ENCODE assay signal across 9 cellular contexts in genomic region chr2:189763908-189764661, GRCh38. TPM values are rescaled to one million over a fixed set of nuclear protein-coding genes. Genes with fewer than 3 reads are reported as not detected.
DNase-seq lines count a peak whose midpoint lies in the region; ATAC-seq, FAIRE-seq and TF ChIP-seq lines count a peak whose summit lies in the region.
"Had no signal": no experiment of that assay in that cellular context is flagged by ENCODE, and none has a peak within 500 bp of the region (broad histone marks: within the 10 kb centered on the region; RNA-seq: fewer than 3 reads in every experiment).

No MANE protein-coding gene starts in this region.

- TF ChIP-seq POLR2A in A549 (IDR thresholded peaks at IDR 0.05; ENCODE audit: low read length) = no peak

- FAIRE-seq in A549 (lab: Jason Lieb, UNC) = no peak

- no peaks in the 10 kb centered on the region for H3K9me3 ChIP-seq in A549
- H3K9me3 ChIP-seq in SJCRH30 (replicated peaks) = no peaks in the 10 kb centered on the region

- CTCF ChIA-PET in A549 (lab: Yijun Ruan, JAX) = interaction anchor here (0.6 to 6.5 kb wide), 11 partner anchors 8 to 549 kb away, joined by 3 to 40 read pairs (median 6); partner anchors contain the start of genes ORMDL1 and PMS1

- POLR2A ChIA-PET in A549 (lab: Yijun Ruan, JAX) = interaction anchor here (0.6 to 1.4 kb wide), 3 partner anchors 103 to 555 kb away, joined by 3 to 4 read pairs (median 3); partner anchors contain the start of genes ASNSD1, HIBCH and SLC40A1

- WGBS in A549 (ENCODE audit: missing lambda C conversion rate) = 93% methylated on average over 4 of the region's 4 CpGs

- H3K36me3 ChIP-seq in SJCRH30 = peaks cover 27% of the 10 kb centered on the region

- ATAC-seq in A549 (no peak), HG03469 (IDR thresholded peaks at IDR 0.05; ENCODE audit: unreplicated experiment) (no peak), GM18502 (IDR thresholded peaks at IDR 0.05; ENCODE audit: poor library complexity, unreplicated experiment) (no peak)
- ATAC-seq: esophagus mucosa had no signal

- peak; percentile 20 to 33; a peak in 2 of 5 replicates for TF ChIP-seq RAD21 in A549 (conservative IDR thresholded peaks at IDR 0.05 in 1 of 2, IDR thresholded peaks at IDR 0.05 in 1 of 2)

- TF ChIP-seq EP300 in A549 (IDR thresholded peaks at IDR 0.05) = no peak

- DNase-seq in A549 (ENCODE audit: low read depth in 1 of 2, low spot score in 1 of 2) (peak in 1 of 2 experiments; percentile 10), SJCRH30 (peak in 1 of 2 experiments; percentile 66), fibroblast of the aortic adventitia (ENCODE audit: low read depth) (peak; percentile 37), AG08395 (ENCODE audit: low spot score) (no peak), NCI-H2029 treated with DMSO at 0.1 percent for 48 hours (lab: John Stamatoyannopoulos, UW) (no peak)

- peak overlapping the region; percentile 90 for H3K4me2 ChIP-seq in A549

- peak overlapping the region; percentile 95; the same call in 1 of the 3 replicates for H3K4me3 ChIP-seq in A549
- H3K4me3 ChIP-seq in GM08714 (ENCODE audit: low read length) = peak overlapping the region; percentile 98; the same call in 1 of the 2 replicates
- peak overlapping the region; percentile 92 for H3K4me3 ChIP-seq in SJCRH30
- no peak overlapping the region for H3K4me3 ChIP-seq in fibroblast of the aortic adventitia (ENCODE audit: low read depth, low read length)

- H3K27me3 ChIP-seq in SJCRH30 = no peaks in the 10 kb centered on the region

- TF ChIP-seq CTCF in A549 (IDR thresholded peaks at IDR 0.05) = peak; percentile 14; the same call in 1 of the 3 replicates
- no peak for TF ChIP-seq CTCF in fibroblast of the aortic adventitia (IDR thresholded peaks at IDR 0.05; ENCODE audit: insufficient read depth, low read length)

- H3K27ac ChIP-seq in A549 = peak overlapping the region in 1 of 2 experiments; percentile 94; a peak in 3 of 6 replicates
- no peak overlapping the region for H3K27ac ChIP-seq in SJCRH30

- H3K4me1 ChIP-seq in A549 = peaks cover 13% of the 10 kb centered on the region
- peaks cover 13% of the 10 kb centered on the region for H3K4me1 ChIP-seq in SJCRH30

TF ChIP-seq in A549, 52 proteins besides CTCF, POLR2A, EP300 and RAD21:
- TF ChIP-seq CBX2 (IDR thresholded peaks at IDR 0.05; ENCODE audit: borderline replicate concordance, low read depth) (no peak), RCOR1 (IDR thresholded peaks at IDR 0.05; ENCODE audit: low read depth, low read length) (no peak), CEBPB (IDR thresholded peaks at IDR 0.05) (no peak), FOSB (CRISPR knock-in tag; IDR thresholded peaks at IDR 0.05) (no peak), POLR2AphosphoS2 (conservative IDR thresholded peaks at IDR 0.05; ENCODE audit: low read length) (no peak), RFX5 (IDR thresholded peaks at IDR 0.05) (no peak), BCL3 (IDR thresholded peaks at IDR 0.05) (no peak), JUN (IDR thresholded peaks at IDR 0.05) (no peak), NPAS2 (CRISPR knock-in tag; IDR thresholded peaks at IDR 0.05; ENCODE audit: borderline replicate concordance) (no peak)

RNA-seq across cellular contexts. Expression of gene OSGEPL1, which starts 1.5 kb away (rescaled TPM):
- polyA plus RNA-seq in A549 (2011; rRNA removed) (13.3 and 14.4 TPM in 2 replicates), A549 (2017; fragmentation: RNase III; extraction: RNeasy Plus Mini Kit Qiagen cat#74134 plus additional on column Dnase treatment) (8.2 to 9.0 TPM (median 8.6 TPM) in 3 replicates)
- polyA plus RNA-seq in A549 (2012; cell fraction: cytosol; rRNA removed) = 3.9 and 4.4 TPM in 2 replicates
- polyA plus RNA-seq in A549 (2012; cell fraction: nucleus; rRNA removed) = 2.7 and 4.0 TPM in 2 replicates
- polyA minus RNA-seq in A549 (2011; rRNA and poly(A)+ RNA removed) = 10.3 and 11.1 TPM in 2 replicates
- 53.3 and 56.1 TPM in 2 replicates for total RNA-seq in SJCRH30 (2014; rRNA removed; shearing (Covaris generic))
- total RNA-seq in fibroblast of the aortic adventitia (ENCODE audit: low replicate concordance) = 3.3 and 14.3 TPM in 2 replicates

RNA-seq across cellular contexts. Expression of gene ORMDL1, which starts 20.1 kb away (rescaled TPM):
- polyA plus RNA-seq in A549 (2011; rRNA removed) (100 and 106 TPM in 2 replicates), A549 (2017; fragmentation: RNase III; extraction: RNeasy Plus Mini Kit Qiagen cat#74134 plus additional on column Dnase treatment) (50.3 to 53.1 TPM (median 51.5 TPM) in 3 replicates)
- polyA plus RNA-seq in A549 (2012; cell fraction: cytosol; rRNA removed) = 26.2 and 28.7 TPM in 2 replicates
- polyA plus RNA-seq in A549 (2012; cell fraction: nucleus; rRNA removed) = 35.2 and 53.2 TPM in 2 replicates
- 17.7 and 19.8 TPM in 2 replicates for polyA minus RNA-seq in A549 (2011; rRNA and poly(A)+ RNA removed)
- 238 and 287 TPM in 2 replicates for total RNA-seq in SJCRH30 (2014; rRNA removed; shearing (Covaris generic))
- 11.4 and 56.9 TPM in 2 replicates for total RNA-seq in fibroblast of the aortic adventitia (ENCODE audit: low replicate concordance)

RNA-seq across cellular contexts. Expression of gene PMS1, which starts 20.2 kb away (rescaled TPM):
- polyA plus RNA-seq in A549 (2011; rRNA removed) (21.2 and 28.9 TPM in 2 replicates), A549 (2017; fragmentation: RNase III; extraction: RNeasy Plus Mini Kit Qiagen cat#74134 plus additional on column Dnase treatment) (15.3 to 16.1 TPM (median 15.9 TPM) in 3 replicates)
- polyA plus RNA-seq in A549 (2012; cell fraction: cytosol; rRNA removed) = 7.1 and 7.3 TPM in 2 replicates
- 7.3 and 8.1 TPM in 2 replicates for polyA plus RNA-seq in A549 (2012; cell fraction: nucleus; rRNA removed)
- polyA minus RNA-seq in A549 (2011; rRNA and poly(A)+ RNA removed) = 21.0 and 24.8 TPM in 2 replicates
- total RNA-seq in SJCRH30 (2014; rRNA removed; shearing (Covaris generic)) = 80.5 and 83.0 TPM in 2 replicates
- total RNA-seq in fibroblast of the aortic adventitia (ENCODE audit: low replicate concordance) = 27.0 and 34.2 TPM in 2 replicates
